8 cellular contexts compared by ENCODE assay signal in the genomic region with DNA sequence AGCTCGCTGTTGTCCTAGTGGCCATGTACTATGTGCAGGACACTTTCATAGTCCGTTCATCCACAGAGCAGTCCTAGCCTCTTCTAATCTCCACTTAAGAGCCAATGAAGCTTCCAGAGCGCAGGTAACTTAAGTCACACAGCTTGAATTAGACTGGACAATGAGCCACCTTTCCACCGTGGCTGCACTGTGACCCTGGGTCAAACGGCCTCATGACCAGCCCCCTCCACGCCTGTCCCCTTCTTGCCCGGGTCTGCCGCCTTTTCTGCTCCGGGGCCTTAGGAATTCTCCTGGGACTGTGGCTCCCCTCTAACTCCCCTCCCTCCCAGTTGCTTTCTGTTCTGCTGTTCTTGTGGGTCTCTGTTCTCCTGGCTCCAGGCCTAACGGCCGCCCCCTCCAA. TPM values are rescaled to one million over a fixed set of nuclear protein-coding genes. Genes with fewer than 3 reads are reported as not detected.
DNase-seq lines count a peak whose midpoint lies in the region.

No MANE protein-coding gene starts in this region.

- H3K4me3 ChIP-seq in iPS-18c (ENCODE audit: insufficient read depth, low read depth, low read length) = peak overlapping the region; percentile 49; the same call in 1 of the 2 replicates
- peak overlapping the region; percentile 26 to 65 (median 64) for H3K4me3 ChIP-seq in subcutaneous abdominal adipose tissue (ENCODE audit: low read depth in 1 of 5, low read length in 5 of 5)

- H3K9me3 ChIP-seq in iPS-18c (ENCODE audit: control insufficient read depth, insufficient read depth, low read length) (peaks cover 2% of the 10 kb centered on the region), subcutaneous abdominal adipose tissue (ENCODE audit: control insufficient read depth in 5 of 5, low read length in 5 of 5) (no peaks in the 10 kb centered on the region)

- H3K27me3 Mint-ChIP-seq in activated CD4-positive, alpha-beta memory T cell treated with anti-CD3 and anti-CD28 coated beads, Interleukin-2, amount 10 ng/mL, durations not matched to agents 7 days and 5 days = peaks cover 43% of the 10 kb centered on the region

- H3K36me3 ChIP-seq in subcutaneous abdominal adipose tissue (ENCODE audit: control insufficient read depth in 5 of 5, insufficient read depth in 5 of 5, low read length in 5 of 5) = no peaks in the 10 kb centered on the region

- H3K4me1 Mint-ChIP-seq in activated CD4-positive, alpha-beta memory T cell treated with anti-CD3 and anti-CD28 coated beads, Interleukin-2, amount 10 ng/mL, durations not matched to agents 7 days and 5 days = peaks cover 22% of the 10 kb centered on the region

- CTCF ChIA-PET in activated CD4-positive, alpha-beta memory T cell treated with anti-CD3 and anti-CD28 coated beads, Interleukin-2, amount 10 ng/mL, durations not matched to agents 7 days and 5 days (lab: Charles Lee) = interaction anchor here (0.9 to 3.2 kb wide), 5 partner anchors 10 to 296 kb away, joined by 3 to 29 read pairs (median 4); no protein-coding TSS in a partner anchor

- H3K4me3 Mint-ChIP-seq in activated CD4-positive, alpha-beta memory T cell treated with anti-CD3 and anti-CD28 coated beads, Interleukin-2, amount 10 ng/mL, durations not matched to agents 7 days and 5 days = peak overlapping the region; percentile 60

- POLR2A ChIA-PET in activated CD4-positive, alpha-beta memory T cell treated with anti-CD3 and anti-CD28 coated beads, Interleukin-2, amount 10 ng/mL, durations not matched to agents 7 days and 5 days (lab: Charles Lee) = interaction anchor here (1.2 to 1.9 kb wide), 2 partner anchors 137 to 720 kb away, joined by 3 to 4 read pairs; no protein-coding TSS in a partner anchor

- peak overlapping the region in 4 of 5 donors; percentile 41 to 78 (median 60) for H3K9ac ChIP-seq in subcutaneous abdominal adipose tissue (ENCODE audit: low read length in 5 of 5)

- H3K4me1 ChIP-seq in subcutaneous abdominal adipose tissue (ENCODE audit: control insufficient read depth in 5 of 5, insufficient read depth in 5 of 5, low read length in 5 of 5) = peaks cover 3 to 20% (median 16%) of the 10 kb centered on the region in 5 donors

- H3K9me3 Mint-ChIP-seq in activated CD4-positive, alpha-beta memory T cell treated with anti-CD3 and anti-CD28 coated beads, Interleukin-2, amount 10 ng/mL, durations not matched to agents 7 days and 5 days = no peaks in the 10 kb centered on the region

- peaks cover 0 to 18% (median 4%) of the 10 kb centered on the region in 5 donors for H3K27me3 ChIP-seq in subcutaneous abdominal adipose tissue (ENCODE audit: control insufficient read depth in 5 of 5, insufficient read depth in 4 of 5, low read length in 5 of 5)

- peaks cover 2% of the 10 kb centered on the region for H3K36me3 Mint-ChIP-seq in activated CD4-positive, alpha-beta memory T cell treated with anti-CD3 and anti-CD28 coated beads, Interleukin-2, amount 10 ng/mL, durations not matched to agents 7 days and 5 days (ENCODE audit: low read depth)

- no peak overlapping the region for H3K27ac Mint-ChIP-seq in activated CD4-positive, alpha-beta memory T cell treated with anti-CD3 and anti-CD28 coated beads, Interleukin-2, amount 10 ng/mL, durations not matched to agents 7 days and 5 days

- DNase-seq in NCI-H2171 treated with DMSO at 0.1 percent for 48 hours (lab: John Stamatoyannopoulos, UW) (peak; percentile 10), NCI-H2171 (lab: John Stamatoyannopoulos, UW) (no peak), amygdala (lab: John Stamatoyannopoulos, UW) (no peak), NCI-H2029 treated with DMSO at 0.1 percent for 48 hours (lab: John Stamatoyannopoulos, UW) (no peak)
- no peak for DNase-seq in activated CD4-positive, alpha-beta memory T cell treated with anti-CD3 and anti-CD28 coated beads, Interleukin-2, amount 10 ng/mL, durations not matched to agents 7 days and 5 days
- no peak for DNase-seq in stimulated activated naive CD4-positive, alpha-beta T cell (lab: John Stamatoyannopoulos, UW)

- H3K27ac ChIP-seq in subcutaneous abdominal adipose tissue (ENCODE audit: low read depth, low read length) = no peak overlapping the region

RNA-seq across cellular contexts. Expression of a gene that starts 8.4 kb away (rescaled TPM):
- 10 to 100 TPM; 20.6 to 23.3 TPM for total RNA-seq in activated CD4-positive, alpha-beta memory T cell treated with anti-CD3 and anti-CD28 coated beads, Interleukin-2, amount 10 ng/mL, durations not matched to agents 7 days and 5 days

RNA-seq across cellular contexts. Expression of a gene that starts 32.0 kb away (rescaled TPM):
- total RNA-seq in activated CD4-positive, alpha-beta memory T cell treated with anti-CD3 and anti-CD28 coated beads, Interleukin-2, amount 10 ng/mL, durations not matched to agents 7 days and 5 days = 10 to 100 TPM; 18.1 to 18.9 TPM
